Comparison of ENCODE assay signal across 16 cellular contexts in the genomic region with DNA sequence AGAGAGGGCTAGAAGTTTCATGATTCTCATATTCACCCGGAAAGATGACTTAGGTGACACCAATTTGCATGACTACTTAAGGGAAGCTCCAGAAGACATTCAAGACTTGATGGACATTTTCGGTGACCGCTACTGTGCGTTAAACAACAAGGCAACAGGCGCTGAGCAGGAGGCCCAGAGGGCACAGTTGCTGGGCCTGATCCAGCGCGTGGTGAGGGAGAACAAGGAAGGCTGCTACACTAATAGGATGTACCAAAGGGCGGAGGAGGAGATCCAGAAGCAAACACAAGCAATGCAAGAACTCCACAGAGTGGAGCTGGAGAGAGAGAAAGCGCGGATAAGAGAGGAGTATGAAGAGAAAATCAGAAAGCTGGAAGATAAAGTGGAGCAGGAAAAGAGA.
"Had no signal": no experiment of that assay in that cellular context is flagged by ENCODE, and none has a peak within 500 bp of the region (broad histone marks: within the 10 kb centered on the region; RNA-seq: fewer than 3 reads in every experiment).

No MANE protein-coding gene starts in this region.

- H3K4me3 Mint-ChIP-seq: activated CD4-positive, alpha-beta T cell treated with anti-CD3 and anti-CD28 coated beads for 36 hours; activated T-cell treated with anti-CD3 and anti-CD28 coated beads, Interleukin-2, amount 50 U/mL, for 72 hours; memory B cell; WTC11 had no signal

- H3K27me3 ChIP-seq: ascending aorta, colonic mucosa, heart right ventricle, ovary, tibial artery had no signal

- H3K27ac ChIP-seq: ascending aorta, colonic mucosa, ovary, psoas muscle, tibial artery had no signal

- H3K4me3 ChIP-seq: ascending aorta, colonic mucosa, heart right ventricle, ovary, psoas muscle, tibial artery had no signal

- H3K9me3 Mint-ChIP-seq: memory B cell had no signal

- H3K4me1 ChIP-seq: ascending aorta, colonic mucosa, psoas muscle, tibial artery had no signal

- H3K36me3 Mint-ChIP-seq: memory B cell, WTC11 had no signal

- H3K9me3 ChIP-seq: colonic mucosa, ovary, psoas muscle, tibial artery had no signal

- DNase-seq: activated CD4-positive, alpha-beta T cell treated with anti-CD3 and anti-CD28 coated beads for 36 hours; activated effector memory CD4-positive, alpha-beta T cell treated with anti-CD3 and anti-CD28 coated beads, Interleukin-2, amount 50 U/mL, for 16 hours; activated T-cell treated with anti-CD3 and anti-CD28 coated beads, Interleukin-2, amount 50 U/mL, for 72 hours; colonic mucosa; heart right ventricle; ovary; psoas muscle; right cardiac atrium; stimulated activated naive CD8-positive, alpha-beta T cell treated with anti-CD3 and anti-CD28 coated beads, Interleukin-15, Interleukin-2, amounts not matched to agents 100 U/mL and 50 U/mL, for 24 hours; substantia nigra; SW 1271; tibial artery had no signal

- H3K36me3 ChIP-seq: colonic mucosa, ovary had no signal

- H3K27ac Mint-ChIP-seq: activated CD4-positive, alpha-beta T cell treated with anti-CD3 and anti-CD28 coated beads for 36 hours; activated T-cell treated with anti-CD3 and anti-CD28 coated beads, Interleukin-2, amount 50 U/mL, for 72 hours; memory B cell; WTC11 had no signal

- ATAC-seq: activated CD4-positive, alpha-beta T cell treated with anti-CD3 and anti-CD28 coated beads for 36 hours; activated T-cell treated with anti-CD3 and anti-CD28 coated beads, Interleukin-2, amount 50 U/mL, for 72 hours; heart right ventricle; psoas muscle; right cardiac atrium; stimulated activated naive CD8-positive, alpha-beta T cell treated with anti-CD3 and anti-CD28 coated beads, Interleukin-15, Interleukin-2, amounts not matched to agents 100 U/mL and 50 U/mL, for 24 hours; WTC11 had no signal

- H3K27me3 Mint-ChIP-seq: activated CD4-positive, alpha-beta T cell treated with anti-CD3 and anti-CD28 coated beads for 36 hours; central memory CD8-positive, alpha-beta T cell; memory B cell had no signal
